ENCODE assay signal across 25 cellular contexts in the genomic region with DNA sequence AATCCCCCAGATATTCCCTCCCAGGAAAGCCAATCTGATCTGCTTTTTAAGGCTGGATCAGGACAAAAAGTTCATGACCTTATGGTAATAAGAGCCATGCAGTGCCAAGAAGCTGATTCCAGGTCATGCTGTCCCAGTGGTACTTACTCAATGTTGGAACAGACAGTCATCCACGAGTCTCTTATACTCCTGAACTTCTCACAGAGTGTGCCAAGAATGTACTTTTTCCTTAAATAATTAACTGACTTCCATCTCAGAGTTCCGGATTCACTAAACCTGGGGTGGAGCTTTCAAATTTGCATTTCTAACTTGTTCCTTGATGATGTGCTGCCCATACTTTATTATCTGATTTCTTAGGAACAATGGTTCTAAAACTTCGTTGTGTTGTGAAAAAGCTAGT. TPM values are rescaled to one million over a fixed set of nuclear protein-coding genes. Genes with fewer than 3 reads are reported as not detected.
"Had no signal": no experiment of that assay in that cellular context is flagged by ENCODE, and none has a peak within 500 bp of the region (broad histone marks: within the 10 kb centered on the region; RNA-seq: fewer than 3 reads in every experiment).

No MANE protein-coding gene starts in this region.

- H3K9me3 Mint-ChIP-seq: mesothelial cell of epicardium; nephron progenitor cell; stimulated activated effector memory CD8-positive, alpha-beta T cell treated with anti-CD3 and anti-CD28 coated beads, Interleukin-12 subunit alpha, Interleukin-12 subunit beta, amount 100 ng/mL, for 72 hours had no signal

- H3K27ac ChIP-seq: dorsolateral prefrontal cortex, gastrocnemius medialis, heart left ventricle, hepatocyte, lower lobe of right lung, right atrium auricular region, stomach, thyroid gland had no signal

- H3K36me3 ChIP-seq: gastrocnemius medialis, heart left ventricle, lower lobe of right lung, prostate gland, right atrium auricular region, stomach, thyroid gland had no signal

- H3K4me3 Mint-ChIP-seq: mesothelial cell of epicardium; naive thymus-derived CD4-positive, alpha-beta T cell; nephron progenitor cell; stimulated activated effector memory CD8-positive, alpha-beta T cell treated with anti-CD3 and anti-CD28 coated beads, Interleukin-12 subunit alpha, Interleukin-12 subunit beta, amount 100 ng/mL, for 72 hours had no signal

- H3K27me3 ChIP-seq: dorsolateral prefrontal cortex, gastrocnemius medialis, hepatocyte, right atrium auricular region, thyroid gland had no signal

- H3K27ac Mint-ChIP-seq: mesothelial cell of epicardium; naive thymus-derived CD4-positive, alpha-beta T cell; nephron progenitor cell; stimulated activated effector memory CD8-positive, alpha-beta T cell treated with anti-CD3 and anti-CD28 coated beads, Interleukin-12 subunit alpha, Interleukin-12 subunit beta, amount 100 ng/mL, for 72 hours had no signal

- H3K9me3 ChIP-seq: gastrocnemius medialis, heart left ventricle, lower lobe of right lung, prostate gland, right atrium auricular region, stomach, thyroid gland had no signal

- H3K4me2 ChIP-seq: smooth muscle cell had no signal

- H3K36me3 Mint-ChIP-seq: mesothelial cell of epicardium; stimulated activated effector memory CD8-positive, alpha-beta T cell treated with anti-CD3 and anti-CD28 coated beads, Interleukin-12 subunit alpha, Interleukin-12 subunit beta, amount 100 ng/mL, for 72 hours had no signal

- H2AFZ ChIP-seq: hepatocyte had no signal

- H3K4me3 ChIP-seq: dorsolateral prefrontal cortex, gastrocnemius medialis, heart left ventricle, hepatocyte, lower lobe of right lung, prostate gland, right atrium auricular region, smooth muscle cell, stomach, thyroid gland had no signal

- DNase-seq: dorsolateral prefrontal cortex; effector CD4-positive, alpha-beta T cell; foreskin fibroblast; gastrocnemius medialis; heart left ventricle; left ventricle myocardium superior; lower lobe of right lung; naive thymus-derived CD4-positive, alpha-beta T cell; nephron progenitor cell; nucleus accumbens; stimulated activated CD4-positive, alpha-beta T cell treated with anti-CD3 and anti-CD28 coated beads, Interleukin-12 subunit alpha, Interleukin-12 subunit beta, amount 100 ng/mL, for 4 hours; stimulated activated CD4-positive, alpha-beta T cell treated with anti-CD3 and anti-CD28 coated beads, Interleukin-1b, Interleukin-23, amount 100 ng/mL, for 48 hours; stimulated activated CD4-positive, alpha-beta T cell treated with anti-CD3 and anti-CD28 coated beads, Interleukin-4, amount 100 ng/mL, for 24 hours; stimulated activated naive CD4-positive, alpha-beta T cell treated with Interleukin-2 at 50 U/mL for 16 hours; stomach; thyroid gland; trophoblast cell had no signal

- ATAC-seq: esophagus mucosa; gastrocnemius medialis; heart left ventricle; left ventricle myocardium superior; lower lobe of right lung; naive thymus-derived CD4-positive, alpha-beta T cell; sciatic nerve; stimulated activated effector memory CD8-positive, alpha-beta T cell treated with anti-CD3 and anti-CD28 coated beads, Interleukin-12 subunit alpha, Interleukin-12 subunit beta, amount 100 ng/mL, for 72 hours had no signal

RNA-seq across cellular contexts. Expression of a gene that starts 3.4 kb away (rescaled TPM):
- polyA plus RNA-seq: naive thymus-derived CD4-positive, alpha-beta T cell had no signal
